Comparison of ENCODE assay signal across 10 cellular contexts in the genomic region with DNA sequence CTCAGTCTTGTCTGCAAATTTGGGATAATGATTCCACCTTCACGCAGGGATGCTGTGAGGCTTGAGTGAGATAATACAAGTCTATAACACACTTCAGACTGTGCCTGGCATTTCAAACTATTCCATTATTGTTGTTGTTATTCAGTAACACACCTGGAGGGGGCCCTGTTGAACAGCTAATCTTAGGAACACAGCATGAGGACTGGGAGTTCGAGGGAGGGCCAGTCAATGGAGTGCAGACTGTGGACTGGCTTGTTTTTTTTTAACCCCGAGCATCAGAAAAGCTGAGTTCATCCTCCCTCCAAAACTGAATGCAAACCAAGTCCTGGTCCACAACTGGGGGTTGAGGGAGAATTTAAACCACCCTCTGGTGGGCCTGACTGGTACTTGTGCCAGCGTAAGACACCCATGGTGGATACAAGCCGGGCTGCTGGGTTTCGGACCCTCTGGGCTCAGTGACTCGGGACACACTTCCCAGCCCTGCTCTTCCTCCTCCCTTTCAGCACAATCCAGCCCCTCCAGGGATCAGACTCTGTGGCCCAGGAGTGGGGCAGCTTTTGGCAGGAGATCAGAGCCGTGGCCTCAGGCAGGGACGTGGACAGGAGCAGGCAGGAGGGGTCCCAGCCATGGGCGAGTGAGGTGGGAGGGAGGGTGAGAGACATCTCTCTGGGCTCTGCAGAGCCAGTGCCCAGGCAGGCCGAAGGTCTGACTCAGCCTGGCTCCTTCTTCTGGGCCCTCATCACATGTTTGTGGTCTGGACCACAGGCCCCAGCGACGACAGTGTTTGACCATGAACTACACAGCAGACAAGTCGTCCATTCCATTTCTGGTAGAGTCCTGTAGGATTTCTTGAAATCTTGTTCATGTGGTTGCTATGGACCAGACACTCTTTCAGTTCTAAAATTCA. TPM values are rescaled to one million over a fixed set of nuclear protein-coding genes. Genes with fewer than 3 reads are reported as not detected.
DNase-seq lines count a peak whose midpoint lies in the region; ATAC-seq and TF ChIP-seq lines count a peak whose summit lies in the region.
"Had no signal": no experiment of that assay in that cellular context is flagged by ENCODE, and none has a peak within 500 bp of the region (broad histone marks: within the 10 kb centered on the region; RNA-seq: fewer than 3 reads in every experiment).

No MANE protein-coding gene starts in this region.

- peak; percentile 24 for TF ChIP-seq CTCF in cardiac muscle cell (IDR thresholded peaks at IDR 0.05; ENCODE audit: low read depth, low read length)
- no peak; the same call in 1 of the 2 replicates for TF ChIP-seq CTCF in Panc1 (IDR thresholded peaks at IDR 0.05)
- peak; percentile 26 for TF ChIP-seq CTCF in fibroblast of mammary gland (conservative IDR thresholded peaks at IDR 0.05; ENCODE audit: control insufficient read depth, insufficient read depth, low read depth, low read length)
- no peak for TF ChIP-seq CTCF in vagina (IDR thresholded peaks at IDR 0.05)

- H3K4me1 ChIP-seq in cardiac muscle cell (ENCODE audit: low read depth) (no peaks in the 10 kb centered on the region), Panc1 (ENCODE audit: control insufficient read depth, insufficient read depth, low read length) (no peaks in the 10 kb centered on the region), vagina (no peaks in the 10 kb centered on the region)

- H3K27ac ChIP-seq in cardiac muscle cell (no peak overlapping the region), Panc1 (ENCODE audit: low read length) (no peak overlapping the region), vagina (peak overlapping the region; percentile 11)

- no peaks in the 10 kb centered on the region for H3K36me3 ChIP-seq in cardiac muscle cell
- H3K36me3 ChIP-seq in Panc1 (ENCODE audit: control insufficient read depth, insufficient read depth, low read length), result no peaks in the 10 kb centered on the region
- no peaks in the 10 kb centered on the region for H3K36me3 ChIP-seq in vagina

- no peak for TF ChIP-seq POLR2A in vagina (IDR thresholded peaks at IDR 0.05)

- CTCF ChIA-PET in Panc1 (lab: Charles Lee), result no interaction called here

- DNase-seq in cardiac muscle cell (ENCODE audit: low read depth in 1 of 2, low spot score in 1 of 2) (peak in 1 of 2 donors; percentile 86), Right ventricle myocardium superior (no peak), Panc1 (ENCODE audit: low read depth, low spot score) (no peak), fibroblast of mammary gland (ENCODE audit: low read depth) (peak; percentile 77), vagina (ENCODE audit: extremely low spot score in 2 of 2) (no peak), SKM-1 treated with dmso at 0.1 percent for 144 hours (lab: John Stamatoyannopoulos, UW; ENCODE audit: unreplicated experiment) (no peak)
- DNase-seq: CD4-positive, alpha-beta memory T cell; T-helper 9 cell had no signal

- POLR2A ChIA-PET in Panc1 (lab: Charles Lee), result no interaction called here

- ATAC-seq in Right ventricle myocardium superior (ENCODE audit: poor library complexity) (no peak), Panc1 (peak; percentile 61), GM19455 (IDR thresholded peaks at IDR 0.05; ENCODE audit: unreplicated experiment) (no peak), HG03108 (IDR thresholded peaks at IDR 0.05; ENCODE audit: unreplicated experiment) (no peak)

- BruUV-seq in Panc1 (replicated peaks; lab: Mats Ljungman, UMichigan), result no TSS peak

- no peak overlapping the region for H3K4me3 ChIP-seq in cardiac muscle cell
- no peak overlapping the region for H3K4me3 ChIP-seq in Panc1 (ENCODE audit: low read depth in 2 of 2, low read length in 2 of 2)
- H3K4me3 ChIP-seq in fibroblast of mammary gland (ENCODE audit: control insufficient read depth, low read depth, low read length), result no peak overlapping the region
- no peak overlapping the region for H3K4me3 ChIP-seq in vagina

- no peaks in the 10 kb centered on the region for H3K9me3 ChIP-seq in cardiac muscle cell (ENCODE audit: low read depth)
- H3K9me3 ChIP-seq in Panc1 (ENCODE audit: control insufficient read depth, insufficient read depth, low read depth, low read length), result no peaks in the 10 kb centered on the region
- H3K9me3 ChIP-seq in vagina, result no peaks in the 10 kb centered on the region

- intact Hi-C loops in Right ventricle myocardium superior (cut with DNase I) (no loop called here), Panc1 (cut with micrococcal nuclease; ENCODE audit: unreplicated experiment) (no loop called here), vagina (cut with DNase I) (no loop called here)

- H3K27me3 ChIP-seq in cardiac muscle cell, result peaks cover 9% of the 10 kb centered on the region
- peaks cover 6% of the 10 kb centered on the region for H3K27me3 ChIP-seq in Panc1 (ENCODE audit: control insufficient read depth, insufficient read depth, low read length)
- H3K27me3 ChIP-seq in vagina, result no peaks in the 10 kb centered on the region

- in situ Hi-C loops in Panc1 (cut with HindIII; ENCODE audit: low pct_unique_long_range_greater_than_20kb, low sequenced_read_pairs), result no loop called here

RNA-seq across cellular contexts. Expression of a gene that starts 36.3 kb away (rescaled TPM):
- total RNA-seq in cardiac muscle cell (12.4 and 12.7 TPM in 2 replicates), Right ventricle myocardium superior (3.5 TPM), Panc1 (2021; ENCODE audit: unreplicated experiment) (8.5 TPM), vagina (5.2 TPM)
- 2.4 and 3.8 TPM in 2 replicates for polyA plus RNA-seq in cardiac muscle cell
- 7.8 TPM for polyA plus RNA-seq in Panc1 (2012; ENCODE audit: insufficient read length)
- polyA plus RNA-seq: CD4-positive, alpha-beta memory T cell had no signal

Comparison
In these comparisons a context has a peak if more than half of its experiments do, and no peak if none do; other contexts are left out.
1. CTCF ChIP-seq: peak in cardiac muscle cell (single experiment) and fibroblast of mammary gland (single experiment); none in Panc1 (single experiment) and vagina (0 of 3).